In genomic region chr1:184617433-184618029, GRCh38 we compare ENCODE assay signal across 24 cellular contexts.
"Had no signal": no experiment of that assay in that cellular context is flagged by ENCODE, and none has a peak within 500 bp of the region (broad histone marks: within the 10 kb centered on the region; RNA-seq: fewer than 3 reads in every experiment).

No MANE protein-coding gene starts in this region.

- H3K36me3 ChIP-seq: left lung, prostate gland, thoracic aorta had no signal

- H3K4me3 Mint-ChIP-seq: mesothelial cell of epicardium; naive B cell; nephron progenitor cell; stimulated activated effector memory CD8-positive, alpha-beta T cell treated with anti-CD3 and anti-CD28 coated beads, Interleukin-12 subunit alpha, Interleukin-12 subunit beta, amount 100 ng/mL, for 72 hours had no signal

- ATAC-seq: gastroesophageal sphincter; heart left ventricle; left lung; mucosa of descending colon; right cardiac atrium; stimulated activated effector memory CD8-positive, alpha-beta T cell treated with anti-CD3 and anti-CD28 coated beads, Interleukin-12 subunit alpha, Interleukin-12 subunit beta, amount 100 ng/mL, for 72 hours had no signal

- H2AFZ ChIP-seq: hepatocyte had no signal

- DNase-seq: effector CD4-positive, alpha-beta T cell; heart left ventricle; kidney; left lung; mesenchymal stem cell; mucosa of descending colon; naive B cell; nephron progenitor cell; nucleus accumbens; right cardiac atrium; stimulated activated CD4-positive, alpha-beta T cell treated with anti-CD3 and anti-CD28 coated beads, Interleukin-2, amount 100 ng/mL, for 24 hours; stimulated activated CD4-positive, alpha-beta T cell treated with anti-CD3 and anti-CD28 coated beads, Interleukin-4, amount 100 ng/mL, for 24 hours; stimulated activated naive CD4-positive, alpha-beta T cell treated with Interleukin-2 at 50 U/mL for 16 hours; upper lobe of left lung had no signal

- H3K27ac ChIP-seq: dorsolateral prefrontal cortex, heart left ventricle, hepatocyte, left lung, sigmoid colon, thoracic aorta, upper lobe of left lung had no signal

- H3K27ac Mint-ChIP-seq: mesothelial cell of epicardium; nephron progenitor cell; stimulated activated effector memory CD8-positive, alpha-beta T cell treated with anti-CD3 and anti-CD28 coated beads, Interleukin-12 subunit alpha, Interleukin-12 subunit beta, amount 100 ng/mL, for 72 hours had no signal

- H3K4me1 Mint-ChIP-seq: naive B cell; stimulated activated effector memory CD8-positive, alpha-beta T cell treated with anti-CD3 and anti-CD28 coated beads, Interleukin-12 subunit alpha, Interleukin-12 subunit beta, amount 100 ng/mL, for 72 hours had no signal

- H3K36me3 Mint-ChIP-seq: naive B cell had no signal

- H3K9me3 Mint-ChIP-seq: mesothelial cell of epicardium; naive B cell; nephron progenitor cell; stimulated activated effector memory CD8-positive, alpha-beta T cell treated with anti-CD3 and anti-CD28 coated beads, Interleukin-12 subunit alpha, Interleukin-12 subunit beta, amount 100 ng/mL, for 72 hours had no signal

- H3K4me2 ChIP-seq: hepatocyte had no signal

- H3K9me3 ChIP-seq: gastroesophageal sphincter, heart left ventricle, left lung, mucosa of descending colon, prostate gland, sigmoid colon, thoracic aorta, tibial nerve, upper lobe of left lung had no signal

- FAIRE-seq: kidney, urothelium cell line had no signal

- H3K27me3 ChIP-seq: dorsolateral prefrontal cortex, gastroesophageal sphincter, heart left ventricle, hepatocyte, left lung, sigmoid colon, tibial nerve, upper lobe of left lung had no signal

- H3K79me2 ChIP-seq: hepatocyte had no signal

- H3K4me3 ChIP-seq: dorsolateral prefrontal cortex, gastroesophageal sphincter, heart left ventricle, hepatocyte, left lung, mucosa of descending colon, prostate gland, sigmoid colon, thoracic aorta, tibial nerve, upper lobe of left lung had no signal
